1 cellular context compared by ENCODE assay signal in the genomic region with DNA sequence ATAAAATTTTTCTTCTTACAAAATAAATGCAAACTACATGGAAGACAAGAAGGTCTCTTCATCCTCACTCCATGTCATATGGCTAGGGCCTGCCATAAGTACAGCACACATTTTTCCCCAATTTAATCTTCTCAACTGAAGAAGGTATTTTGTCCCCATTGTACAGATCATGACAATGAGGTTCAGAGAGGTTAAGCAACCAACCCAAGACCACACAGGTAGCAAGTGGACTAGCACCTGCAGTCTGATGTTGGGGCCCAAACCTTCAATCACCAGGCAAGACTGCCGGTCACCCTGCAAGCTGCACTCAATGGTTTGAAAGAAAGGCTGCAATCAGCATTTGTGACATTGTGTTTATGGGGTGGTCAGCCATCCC.
TF ChIP-seq lines count a peak whose summit lies in the region.

No MANE protein-coding gene starts in this region.

TF ChIP-seq in K562, 482 proteins besides CTCF, POLR2A, EP300 and RAD21:
- TF ChIP-seq, protein P1, sequence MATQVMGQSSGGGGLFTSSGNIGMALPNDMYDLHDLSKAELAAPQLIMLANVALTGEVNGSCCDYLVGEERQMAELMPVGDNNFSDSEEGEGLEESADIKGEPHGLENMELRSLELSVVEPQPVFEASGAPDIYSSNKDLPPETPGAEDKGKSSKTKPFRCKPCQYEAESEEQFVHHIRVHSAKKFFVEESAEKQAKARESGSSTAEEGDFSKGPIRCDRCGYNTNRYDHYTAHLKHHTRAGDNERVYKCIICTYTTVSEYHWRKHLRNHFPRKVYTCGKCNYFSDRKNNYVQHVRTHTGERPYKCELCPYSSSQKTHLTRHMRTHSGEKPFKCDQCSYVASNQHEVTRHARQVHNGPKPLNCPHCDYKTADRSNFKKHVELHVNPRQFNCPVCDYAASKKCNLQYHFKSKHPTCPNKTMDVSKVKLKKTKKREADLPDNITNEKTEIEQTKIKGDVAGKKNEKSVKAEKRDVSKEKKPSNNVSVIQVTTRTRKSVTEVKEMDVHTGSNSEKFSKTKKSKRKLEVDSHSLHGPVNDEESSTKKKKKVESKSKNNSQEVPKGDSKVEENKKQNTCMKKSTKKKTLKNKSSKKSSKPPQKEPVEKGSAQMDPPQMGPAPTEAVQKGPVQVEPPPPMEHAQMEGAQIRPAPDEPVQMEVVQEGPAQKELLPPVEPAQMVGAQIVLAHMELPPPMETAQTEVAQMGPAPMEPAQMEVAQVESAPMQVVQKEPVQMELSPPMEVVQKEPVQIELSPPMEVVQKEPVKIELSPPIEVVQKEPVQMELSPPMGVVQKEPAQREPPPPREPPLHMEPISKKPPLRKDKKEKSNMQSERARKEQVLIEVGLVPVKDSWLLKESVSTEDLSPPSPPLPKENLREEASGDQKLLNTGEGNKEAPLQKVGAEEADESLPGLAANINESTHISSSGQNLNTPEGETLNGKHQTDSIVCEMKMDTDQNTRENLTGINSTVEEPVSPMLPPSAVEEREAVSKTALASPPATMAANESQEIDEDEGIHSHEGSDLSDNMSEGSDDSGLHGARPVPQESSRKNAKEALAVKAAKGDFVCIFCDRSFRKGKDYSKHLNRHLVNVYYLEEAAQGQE (CRISPR knock-in tag; IDR thresholded peaks at IDR 0.05; ENCODE audit: low read depth), result no peak
- TF ChIP-seq RBM25 (IDR thresholded peaks at IDR 0.05; ENCODE audit: low read depth, low read length, severe bottlenecking), result peak; percentile 61
- TF ChIP-seq, protein P2, sequence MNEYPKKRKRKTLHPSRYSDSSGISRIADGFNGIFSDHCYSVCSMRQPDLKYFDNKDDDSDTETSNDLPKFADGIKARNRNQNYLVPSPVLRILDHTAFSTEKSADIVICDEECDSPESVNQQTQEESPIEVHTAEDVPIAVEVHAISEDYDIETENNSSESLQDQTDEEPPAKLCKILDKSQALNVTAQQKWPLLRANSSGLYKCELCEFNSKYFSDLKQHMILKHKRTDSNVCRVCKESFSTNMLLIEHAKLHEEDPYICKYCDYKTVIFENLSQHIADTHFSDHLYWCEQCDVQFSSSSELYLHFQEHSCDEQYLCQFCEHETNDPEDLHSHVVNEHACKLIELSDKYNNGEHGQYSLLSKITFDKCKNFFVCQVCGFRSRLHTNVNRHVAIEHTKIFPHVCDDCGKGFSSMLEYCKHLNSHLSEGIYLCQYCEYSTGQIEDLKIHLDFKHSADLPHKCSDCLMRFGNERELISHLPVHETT (CRISPR knock-in tag; conservative IDR thresholded peaks at IDR 0.05 in 1 of 2, IDR thresholded peaks at IDR 0.05 in 1 of 2), result no peak
- TF ChIP-seq KDM1A (IDR thresholded peaks at IDR 0.05), result 0 out of 4 replicates have a peak, but pooled peaks of 1 of the 2 experiments have one; percentile 42
- TF ChIP-seq ZNF561 (CRISPR knock-in tag; conservative IDR thresholded peaks at IDR 0.05), result no peak
- TF ChIP-seq HDAC2 (IDR thresholded peaks at IDR 0.05), result 0 out of 2 replicates have a peak, but pooled peaks have one; percentile 25
- TF ChIP-seq BCOR (IDR thresholded peaks at IDR 0.05), result peak; percentile 72
TF ChIP-seq in K562: peak in this region for 4.
